1 cellular context compared by ENCODE assay signal in the genomic region with DNA sequence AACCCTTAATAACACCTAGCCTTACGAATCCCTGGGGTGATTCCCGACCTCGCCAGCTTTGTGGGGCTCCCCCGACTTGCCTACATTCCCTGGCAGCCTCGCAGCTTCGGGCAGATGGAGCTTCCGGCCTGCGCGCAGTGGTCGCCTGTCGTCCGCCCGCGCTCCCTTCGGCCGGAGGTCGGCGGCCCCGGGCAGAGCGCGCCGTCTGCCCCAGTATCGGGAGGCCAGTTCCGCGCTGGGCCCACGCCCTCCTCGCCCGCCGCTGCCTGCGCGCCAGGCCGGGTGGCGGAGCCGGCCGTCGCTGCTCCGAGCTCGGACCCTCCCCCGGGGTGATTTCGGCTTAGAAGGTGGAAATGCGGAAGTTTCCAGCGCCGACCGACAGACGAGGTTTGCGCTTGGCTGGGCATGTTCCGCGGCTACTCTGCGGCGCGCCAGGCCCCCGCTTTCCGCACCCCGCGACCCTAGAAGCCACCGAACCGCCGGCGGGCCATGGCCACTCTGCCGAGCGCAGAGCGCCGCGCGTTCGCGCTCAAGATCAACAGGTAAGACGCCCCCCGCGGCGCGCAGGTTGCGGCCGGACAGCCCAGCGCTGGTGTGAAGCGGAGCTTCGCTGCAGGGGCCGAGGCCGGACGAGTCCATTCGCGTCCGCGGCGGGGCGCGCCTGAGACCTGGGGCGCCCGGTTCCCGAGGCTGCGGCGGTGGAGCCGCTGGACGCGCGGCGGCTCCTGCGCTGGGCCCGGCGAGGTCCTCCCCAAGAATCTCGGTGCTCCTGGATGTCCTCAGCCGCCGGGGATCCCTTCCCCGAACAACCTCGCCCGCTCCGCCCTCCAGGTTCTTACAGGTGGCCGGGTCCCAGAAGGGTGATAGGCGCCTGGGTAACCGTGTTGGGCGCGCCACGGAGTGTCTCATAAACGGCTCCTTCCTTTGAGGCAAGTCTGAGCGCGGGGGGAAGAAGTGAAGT.
A peak's percentile ranks its signal among the peaks of the same experiment; 100 is the strongest.
TF ChIP-seq lines count a peak whose summit lies in the region.

TSS of gene DOCK8 (plus strand) at position 378 of the 961 bp plus-strand sequence. CDS start at position 490, 112 bp downstream.

TF ChIP-seq in Ishikawa, 13 proteins besides CTCF, POLR2A, EP300 and RAD21 (continued from another document):
- TF ChIP-seq NFIC (IDR thresholded peaks at IDR 0.05) (peak; percentile 24; the same call in 1 of the 2 replicates), TEAD4 (IDR thresholded peaks at IDR 0.05) (no peak), MAX (IDR thresholded peaks at IDR 0.05) (0 out of 2 replicates have a peak, but pooled peaks have one; percentile 38)
